Comparison of ENCODE assay signal across 22 cellular contexts in genomic region chr3:159178209-159178897, GRCh38.
DNase-seq lines count a peak whose midpoint lies in the region; FAIRE-seq and TF ChIP-seq lines count a peak whose summit lies in the region.
"Had no signal": no experiment of that assay in that cellular context is flagged by ENCODE, and none has a peak within 500 bp of the region (broad histone marks: within the 10 kb centered on the region; RNA-seq: fewer than 3 reads in every experiment).

No MANE protein-coding gene starts in this region.

- H3K27ac ChIP-seq in neural cell (ENCODE audit: low read length) (peak overlapping the region; percentile 94), kidney (ENCODE audit: low read depth in 2 of 2, low read length in 2 of 2) (no peak overlapping the region)
- H3K27ac ChIP-seq: 22Rv1, BLaER1, C4-2B had no signal

- H3K9ac ChIP-seq in neural cell (ENCODE audit: low read length), result peak overlapping the region; percentile 56
- H3K9ac ChIP-seq in kidney (ENCODE audit: low read length in 2 of 2), result no peak overlapping the region
- H3K9ac ChIP-seq: BLaER1 had no signal

- FAIRE-seq in bronchial epithelial cell (lab: Jason Lieb, UNC) (peak; percentile 40), kidney (lab: Jason Lieb, UNC) (no peak)
- FAIRE-seq: A204.1, GM12891, GM18507, H54 had no signal

- H3F3A ChIP-seq in neural cell (ENCODE audit: insufficient read depth, low read length, poor library complexity, severe bottlenecking), result no peaks in the 10 kb centered on the region

- H3K27me3 ChIP-seq in bronchial epithelial cell (ENCODE audit: control insufficient read depth, insufficient read depth, low read length) (no peaks in the 10 kb centered on the region), neural cell (ENCODE audit: insufficient read depth, low read depth, low read length) (no peaks in the 10 kb centered on the region)
- H3K27me3 ChIP-seq: BLaER1 had no signal

- peak overlapping the region; percentile 37 for H3K4me2 ChIP-seq in neural cell (ENCODE audit: low read length)
- H3K4me2 ChIP-seq: BLaER1 had no signal

- no peaks in the 10 kb centered on the region for H3K9me3 ChIP-seq in neural cell (ENCODE audit: low read length)
- H3K9me3 ChIP-seq in kidney (ENCODE audit: control insufficient read depth in 1 of 2, low read length in 2 of 2), result no peaks in the 10 kb centered on the region
- H3K9me3 ChIP-seq: BLaER1, Caco-2, HAP-1 had no signal

- no peak for TF ChIP-seq RAD21 in neural cell (conservative IDR thresholded peaks at IDR 0.05)

- no peaks in the 10 kb centered on the region for H3K9me2 ChIP-seq in neural cell (ENCODE audit: insufficient read depth, low read length)

- TF ChIP-seq CTCF in bronchial epithelial cell (IDR thresholded peaks at IDR 0.05; ENCODE audit: insufficient read depth, low read length, severe bottlenecking) (no peak), neural cell (IDR thresholded peaks at IDR 0.05; ENCODE audit: poor library complexity, severe bottlenecking) (no peak), kidney (IDR thresholded peaks at IDR 0.05; ENCODE audit: borderline replicate concordance, extremely low read depth, insufficient read depth) (no peak)

- no peaks in the 10 kb centered on the region for H3K79me2 ChIP-seq in neural cell (replicated peaks; ENCODE audit: insufficient read depth, low read length)

- no peaks in the 10 kb centered on the region for H3K36me3 ChIP-seq in bronchial epithelial cell (ENCODE audit: control insufficient read depth, insufficient read depth, low read length)
- no peaks in the 10 kb centered on the region for H3K36me3 ChIP-seq in neural cell (ENCODE audit: insufficient read depth, low read length)
- H3K36me3 ChIP-seq in kidney (ENCODE audit: control insufficient read depth in 1 of 2, insufficient read depth in 2 of 2, low read length in 2 of 2), result no peaks in the 10 kb centered on the region
- H3K36me3 ChIP-seq: BLaER1, HAP-1 had no signal

- H2AFZ ChIP-seq in neural cell (ENCODE audit: low read depth, low read length), result no peak overlapping the region

- H3K4me3 ChIP-seq in bronchial epithelial cell (ENCODE audit: low read depth, low read length) (no peak overlapping the region), neural cell (ENCODE audit: low read length) (peak overlapping the region; percentile 28), kidney (ENCODE audit: low read length in 2 of 2) (no peak overlapping the region)
- H3K4me3 ChIP-seq: BLaER1, HAP-1 had no signal

- peak; percentile 99 for TF ChIP-seq EP300 in neural cell (conservative IDR thresholded peaks at IDR 0.05; ENCODE audit: poor library complexity, severe bottlenecking)

- DNase-seq in DMS153 (lab: John Stamatoyannopoulos, UW) (peak; percentile 5), DMS153 treated with DMSO at 0.1 percent for 48 hours (lab: John Stamatoyannopoulos, UW; ENCODE audit: unreplicated experiment) (no peak), bronchial epithelial cell (ENCODE audit: low read depth) (no peak), kidney (no peak)
- no peak for DNase-seq in stimulated activated CD4-positive, alpha-beta T cell treated with anti-CD3 and anti-CD28 coated beads, Interleukin-2, amount 100 ng/mL, for 48 hours
- DNase-seq: Caco-2; CD4-positive, CD25-positive, alpha-beta regulatory T cell; CD8-positive, alpha-beta T cell; DMS53; DMS79 treated with DMSO at 0.1 percent for 48 hours; GF-D8; GOT3; HFFc6 had no signal

- H4K20me1 ChIP-seq in neural cell (ENCODE audit: insufficient read depth), result no peaks in the 10 kb centered on the region
- H4K20me1 ChIP-seq: BLaER1 had no signal

- intact Hi-C loops in kidney (cut with DNase I), result no loop called here

- no peaks in the 10 kb centered on the region for H3K4me1 ChIP-seq in kidney (ENCODE audit: control insufficient read depth in 1 of 2, insufficient read depth in 1 of 2, low read depth in 1 of 2, low read length in 2 of 2)
- H3K4me1 ChIP-seq: BLaER1, Caco-2, HAP-1 had no signal

TF ChIP-seq in neural cell, 6 proteins besides CTCF, POLR2A, EP300 and RAD21:
- no peak for TF ChIP-seq SMC3 (conservative IDR thresholded peaks at IDR 0.05; ENCODE audit: poor library complexity)
- peak; percentile 93 for TF ChIP-seq POLR2AphosphoS5 (IDR thresholded peaks at IDR 0.05)
- TF ChIP-seq MXI1 (conservative IDR thresholded peaks at IDR 0.05; ENCODE audit: poor library complexity, severe bottlenecking), result no peak
- TF ChIP-seq REST (IDR thresholded peaks at IDR 0.05; ENCODE audit: borderline replicate concordance), result peak; percentile 100
- TF ChIP-seq TAF1 (IDR thresholded peaks at IDR 0.05; ENCODE audit: low read depth), result no peak
